ENCODE assay signal across 24 cellular contexts in the genomic region with DNA sequence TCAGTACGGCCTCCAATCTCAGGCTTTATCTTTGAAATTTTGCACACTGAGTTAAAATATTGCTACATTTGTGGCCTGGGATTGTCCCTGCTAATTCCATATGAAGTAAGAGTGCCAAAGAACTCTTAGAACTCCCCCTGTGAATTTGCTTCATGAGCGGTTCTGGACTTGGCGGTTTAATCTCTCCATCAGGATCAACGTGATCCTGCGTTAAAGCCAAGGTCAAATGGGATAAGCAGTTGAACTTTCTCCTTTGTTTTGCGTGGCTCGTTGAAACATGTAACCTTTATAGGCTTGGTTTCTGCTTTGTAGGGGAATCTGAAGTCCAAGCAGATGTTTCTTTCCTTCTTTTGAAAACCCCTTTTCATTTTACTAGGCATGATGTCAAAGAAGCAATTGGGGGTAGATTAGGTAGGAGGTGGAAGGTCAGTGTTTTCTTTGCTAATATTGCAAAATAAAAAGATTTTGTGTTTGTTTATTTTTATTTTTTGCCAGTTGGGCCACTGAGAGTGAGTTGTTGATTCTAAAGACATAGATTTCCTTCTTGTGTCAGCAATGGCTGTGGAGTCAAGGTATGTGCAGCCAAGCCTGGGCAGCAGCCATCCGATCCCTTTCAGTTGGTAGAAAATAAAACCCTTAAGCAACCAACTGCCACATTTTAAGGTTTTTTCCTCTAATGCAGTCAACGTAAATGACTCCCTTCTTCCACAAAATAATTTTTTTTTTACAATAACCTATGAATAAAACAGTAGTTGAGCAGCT.
"Had no signal": no experiment of that assay in that cellular context is flagged by ENCODE, and none has a peak within 500 bp of the region (broad histone marks: within the 10 kb centered on the region; RNA-seq: fewer than 3 reads in every experiment).

No MANE protein-coding gene starts in this region.

- H3K4me3 ChIP-seq: heart right ventricle, left lung, ovary, psoas muscle, vagina had no signal

- H3K27me3 ChIP-seq: foreskin keratinocyte, heart right ventricle, left lung, ovary, vagina had no signal

- ATAC-seq: activated CD4-positive, CD25-positive, alpha-beta regulatory T cell treated with anti-CD3 and anti-CD28 coated beads, Interleukin-2, amount 50 U/mL, for 24 hours; esophagus mucosa; foreskin keratinocyte; left lung; naive thymus-derived CD4-positive, alpha-beta T cell; psoas muscle; T-helper 17 cell had no signal

- DNase-seq: activated CD4-positive, alpha-beta T cell treated with anti-CD3 and anti-CD28 coated beads for 48 hours; activated CD4-positive, alpha-beta T cell treated with anti-CD3 and anti-CD28 coated beads, Interleukin-2, amount 50 U/mL, for 48 hours; activated CD8-positive, alpha-beta memory T cell treated with anti-CD3 and anti-CD28 coated beads, Interleukin-2, amount 50 U/mL, for 4 hours; activated gamma-delta T cell treated with Interleukin-2 at 50 U/mL for 16 hours; activated naive CD4-positive, alpha-beta T cell treated with anti-CD3 and anti-CD28 coated beads, Interleukin-2, amount 50 U/mL, for 16 hours; activated T-cell treated with anti-CD3 and anti-CD28 coated beads, Interleukin-2, amount 50 U/mL, for 1 hour; amniotic stem cell; central memory CD4-positive, alpha-beta T cell; foreskin keratinocyte; heart right ventricle; left lung; mammary epithelial cell; naive thymus-derived CD4-positive, alpha-beta T cell; ovary; psoas muscle; stimulated activated CD4-positive, alpha-beta T cell treated with anti-CD3 and anti-CD28 coated beads, Interleukin-2, amount 100 ng/mL, for 48 hours; stimulated activated naive CD4-positive, alpha-beta T cell treated with Interleukin-2 at 50 U/mL for 16 hours; T-helper 17 cell; T1000; trophoblast cell; WERI-Rb-1 had no signal

- H3K9me3 ChIP-seq: heart right ventricle, left lung, ovary, psoas muscle, vagina had no signal

- H3K4me1 ChIP-seq: foreskin keratinocyte, heart right ventricle, left lung, psoas muscle, vagina had no signal

- H3K36me3 ChIP-seq: heart right ventricle, left lung, ovary, vagina, WERI-Rb-1 had no signal

- H3K27ac ChIP-seq: foreskin keratinocyte, heart right ventricle, left lung, ovary, psoas muscle, vagina, WERI-Rb-1 had no signal
